18 cellular contexts compared by ENCODE assay signal in genomic region chr1:168319691-168320090, GRCh38.
"Had no signal": no experiment of that assay in that cellular context is flagged by ENCODE, and none has a peak within 500 bp of the region (broad histone marks: within the 10 kb centered on the region; RNA-seq: fewer than 3 reads in every experiment).

No MANE protein-coding gene starts in this region.

- H3K27ac Mint-ChIP-seq: activated naive CD8-positive, alpha-beta T cell; natural killer cell; stimulated activated naive CD8-positive, alpha-beta T cell treated with anti-CD3 and anti-CD28 coated beads, Interleukin-15, Interleukin-2, amounts not matched to agents 100 ng/mL and 50 ng/mL, for 24 hours had no signal

- H3K27me3 Mint-ChIP-seq: activated naive CD8-positive, alpha-beta T cell; stimulated activated naive CD8-positive, alpha-beta T cell treated with anti-CD3 and anti-CD28 coated beads, Interleukin-15, Interleukin-2, amounts not matched to agents 100 ng/mL and 50 ng/mL, for 24 hours had no signal

- H3K9me3 Mint-ChIP-seq: natural killer cell had no signal

- H3K36me3 ChIP-seq: heart right ventricle, lower lobe of right lung had no signal

- H3K27ac ChIP-seq: heart right ventricle, lower lobe of right lung, psoas muscle, testis had no signal

- H3K9me3 ChIP-seq: lower lobe of right lung, psoas muscle, testis had no signal

- H3K4me3 Mint-ChIP-seq: activated naive CD8-positive, alpha-beta T cell; brain; natural killer cell; stimulated activated naive CD8-positive, alpha-beta T cell treated with anti-CD3 and anti-CD28 coated beads, Interleukin-15, Interleukin-2, amounts not matched to agents 100 ng/mL and 50 ng/mL, for 24 hours had no signal

- H3K4me1 ChIP-seq: lower lobe of right lung, testis had no signal

- H3K27me3 ChIP-seq: heart right ventricle, testis had no signal

- H3K4me3 ChIP-seq: heart right ventricle, lower lobe of right lung, psoas muscle, testis had no signal

- H3K36me3 Mint-ChIP-seq: brain had no signal

- FAIRE-seq: TTC549 had no signal

- DNase-seq: activated CD4-positive, alpha-beta T cell treated with anti-CD3 and anti-CD28 coated beads, Interleukin-2, amount 50 U/mL, for 1 hour; activated effector memory CD4-positive, alpha-beta T cell treated with anti-CD3 and anti-CD28 coated beads, Interleukin-2, amount 50 U/mL, for 16 hours; activated T-cell treated with anti-CD3 and anti-CD28 coated beads, Interleukin-2, amount 50 U/mL, for 1 hour; amygdala; foreskin melanocyte; heart right ventricle; kidney glomerular epithelial cell; lower lobe of right lung; natural killer cell; occipital lobe; psoas muscle; stimulated activated CD4-positive, alpha-beta T cell treated with anti-CD3 and anti-CD28 coated beads, Interleukin-4, amount 100 ng/mL, for 1 hour; T-helper 2 cell; testis had no signal

- ATAC-seq: heart right ventricle, lower lobe of right lung, natural killer cell had no signal
